Comparison of ENCODE assay signal across 12 cellular contexts in genomic region chr2:173451137-173451536, GRCh38.
A peak's percentile ranks its signal among the peaks of the same experiment; 100 is the strongest.
DNase-seq lines count a peak whose midpoint lies in the region; ATAC-seq lines count a peak whose summit lies in the region.
"Had no signal": no experiment of that assay in that cellular context is flagged by ENCODE, and none has a peak within 500 bp of the region (broad histone marks: within the 10 kb centered on the region; RNA-seq: fewer than 3 reads in every experiment).

No MANE protein-coding gene starts in this region.

- no peaks in the 10 kb centered on the region for H3K36me3 Mint-ChIP-seq in activated CD4-positive, alpha-beta T cell treated with anti-CD3 and anti-CD28 coated beads, Interleukin-2, amount 10 ng/mL, durations not matched to agents 24 days and 14 days (ENCODE audit: low read depth)

- ATAC-seq in HG02885 (IDR thresholded peaks at IDR 0.05; ENCODE audit: poor library complexity, unreplicated experiment) = peak; percentile 43

- H3K27me3 Mint-ChIP-seq in activated CD4-positive, alpha-beta T cell treated with anti-CD3 and anti-CD28 coated beads, Interleukin-2, amount 10 ng/mL, durations not matched to agents 24 days and 14 days = peaks cover 20% of the 10 kb centered on the region

- no peaks in the 10 kb centered on the region for H3K9me3 Mint-ChIP-seq in activated CD4-positive, alpha-beta T cell treated with anti-CD3 and anti-CD28 coated beads, Interleukin-2, amount 10 ng/mL, durations not matched to agents 24 days and 14 days
- H3K9me3 Mint-ChIP-seq: dendritic cell treated with granulocyte-macrophage colony-stimulating factor and Interleukin-4, amounts not matched to agents 40 ng/mL and 50 ng/mL, for 4 days; H9 had no signal

- intact Hi-C loops in activated CD4-positive, alpha-beta T cell treated with anti-CD3 and anti-CD28 coated beads, Interleukin-2, amount 10 ng/mL, durations not matched to agents 24 days and 14 days (cut with micrococcal nuclease) = no loop called here

- H3K4me1 Mint-ChIP-seq in activated CD4-positive, alpha-beta T cell treated with anti-CD3 and anti-CD28 coated beads, Interleukin-2, amount 10 ng/mL, durations not matched to agents 24 days and 14 days = peaks cover 11% of the 10 kb centered on the region

- peak; percentile 3 for DNase-seq in activated CD4-positive, alpha-beta T cell treated with anti-CD3 and anti-CD28 coated beads for 4 hours
- DNase-seq in activated CD4-positive, alpha-beta T cell treated with anti-CD3 and anti-CD28 coated beads, Interleukin-2, amount 50 U/mL, for 48 hours = no peak
- DNase-seq in activated CD4-positive, alpha-beta T cell treated with anti-CD3 and anti-CD28 coated beads, Interleukin-2, amount 10 ng/mL, durations not matched to agents 24 days and 14 days = peak; percentile 59
- peak; percentile 36 for DNase-seq in retina
- DNase-seq in pons (ENCODE audit: low spot score) = no peak
- no peak for DNase-seq in dedifferentiated amniotic fluid mesenchymal stem cell (ENCODE audit: extremely low spot score)
- no peak for DNase-seq in C1 segment of cervical spinal cord (lab: John Stamatoyannopoulos, UW)
- DNase-seq: DMS153, H9, NCI-H1436 treated with DMSO at 0.1 percent for 48 hours had no signal

- no peak overlapping the region for H3K27ac Mint-ChIP-seq in activated CD4-positive, alpha-beta T cell treated with anti-CD3 and anti-CD28 coated beads, Interleukin-2, amount 10 ng/mL, durations not matched to agents 24 days and 14 days
- H3K27ac Mint-ChIP-seq: dendritic cell treated with granulocyte-macrophage colony-stimulating factor and Interleukin-4, amounts not matched to agents 40 ng/mL and 50 ng/mL, for 4 days; H9 had no signal

- peak overlapping the region; percentile 34 for H3K4me3 Mint-ChIP-seq in activated CD4-positive, alpha-beta T cell treated with anti-CD3 and anti-CD28 coated beads, Interleukin-2, amount 10 ng/mL, durations not matched to agents 24 days and 14 days
- H3K4me3 Mint-ChIP-seq: dendritic cell treated with granulocyte-macrophage colony-stimulating factor and Interleukin-4, amounts not matched to agents 40 ng/mL and 50 ng/mL, for 4 days; H9 had no signal

Comparison
In these comparisons a context has a peak if more than half of its experiments do, and no peak if none do; other contexts are left out.
1. DNase-seq: peak in activated CD4-positive, alpha-beta T cell treated with anti-CD3 and anti-CD28 coated beads for 4 hours (2 of 2), activated CD4-positive, alpha-beta T cell treated with anti-CD3 and anti-CD28 coated beads, Interleukin-2, amount 10 ng/mL, durations not matched to agents 24 days and 14 days (single experiment) and retina (single experiment); none in activated CD4-positive, alpha-beta T cell treated with anti-CD3 and anti-CD28 coated beads, Interleukin-2, amount 50 U/mL, for 48 hours (0 of 2), pons (single experiment), dedifferentiated amniotic fluid mesenchymal stem cell (single experiment) and C1 segment of cervical spinal cord (0 of 14).